ENCODE assay signal across 1 cellular context in the genomic region with DNA sequence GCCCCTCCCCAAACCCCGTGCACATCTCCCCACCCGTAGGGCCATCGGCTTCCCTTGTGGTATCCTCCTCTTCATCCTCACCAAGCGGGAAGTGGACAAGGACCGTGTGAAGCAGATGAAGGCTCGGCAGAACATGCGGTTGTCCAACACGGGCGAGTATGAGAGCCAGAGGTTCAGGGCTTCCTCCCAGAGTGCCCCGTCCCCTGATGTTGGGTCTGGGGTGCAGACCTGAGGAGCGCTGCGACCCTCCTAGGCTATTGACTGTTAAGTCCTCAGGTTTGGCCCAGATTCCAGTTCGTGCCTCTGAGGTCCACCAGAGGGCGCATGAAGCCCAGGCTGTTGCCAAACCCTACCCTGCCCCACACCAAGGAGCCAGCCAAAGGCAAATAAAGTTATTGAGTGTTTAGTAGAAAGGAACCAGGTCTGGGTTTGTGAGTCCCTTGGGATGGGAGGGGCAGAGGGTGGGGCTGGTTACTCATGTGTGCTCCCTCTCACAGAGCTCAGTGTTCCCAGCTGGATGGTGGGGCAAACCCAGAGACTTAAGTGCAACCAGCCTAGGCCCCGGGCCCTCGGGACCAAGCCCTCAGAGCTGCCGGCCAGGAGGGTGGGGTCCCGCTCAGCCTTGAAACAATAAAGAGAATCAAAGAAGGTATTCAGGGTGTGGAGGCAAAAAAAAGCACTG.
A peak's percentile ranks its signal among the peaks of the same experiment; 100 is the strongest.
TF ChIP-seq lines count a peak whose summit lies in the region.

No MANE protein-coding gene starts in this region.

TF ChIP-seq in endothelial cell of umbilical vein, 7 proteins besides CTCF, POLR2A, EP300 and RAD21:
- TF ChIP-seq EZH2 (IDR thresholded peaks at IDR 0.05; ENCODE audit: borderline replicate concordance, low read depth, low read length, severe bottlenecking) (no peak), POLR2AphosphoS5 (IDR thresholded peaks at IDR 0.05; ENCODE audit: insufficient read depth, low read depth, low read length) (peak; percentile 55)
